2 cellular contexts compared by ENCODE assay signal in the genomic region with DNA sequence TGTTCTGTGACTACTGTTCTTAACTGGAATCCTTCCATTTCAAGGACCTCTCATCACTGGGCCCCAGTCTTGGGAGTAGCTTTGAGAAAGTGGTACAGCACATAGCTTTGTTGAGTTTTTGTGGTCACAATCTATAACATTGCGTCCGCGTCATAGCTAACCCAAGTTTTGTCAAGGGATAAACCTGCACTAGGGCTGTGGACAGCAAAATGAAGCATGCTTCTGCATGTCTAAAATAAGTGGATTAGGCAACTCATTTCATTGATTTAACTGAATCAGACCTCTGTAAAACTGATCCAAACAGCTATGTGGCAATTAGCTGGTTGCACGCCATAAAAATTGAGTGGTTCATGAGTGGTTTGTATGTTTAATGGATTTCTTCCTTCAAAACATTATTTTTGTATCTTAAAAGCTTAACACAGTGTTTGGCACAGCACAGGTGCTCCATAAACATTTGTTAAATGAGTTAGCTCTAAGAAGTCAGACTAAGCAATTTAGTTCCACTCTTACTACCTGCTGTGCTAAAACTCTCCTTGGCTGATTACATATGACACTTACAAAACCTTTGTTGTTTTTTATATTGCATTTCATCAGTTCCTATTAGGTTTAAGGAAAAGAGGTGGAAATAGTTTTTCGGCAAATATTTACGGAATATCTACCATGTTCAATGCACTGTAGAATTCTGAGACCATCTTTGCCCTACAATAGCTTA.
TF ChIP-seq lines count a peak whose summit lies in the region.

No MANE protein-coding gene starts in this region.

TF ChIP-seq in liver, 16 proteins besides CTCF, POLR2A, EP300 and RAD21 (continued from another document):
- TF ChIP-seq HNF4A (conservative IDR thresholded peaks at IDR 0.05) (peak; percentile 45 to 50), SP1 (IDR thresholded peaks at IDR 0.05) (no peak), HNF4G (IDR thresholded peaks at IDR 0.05) (no peak)
- TF ChIP-seq, protein P1, sequence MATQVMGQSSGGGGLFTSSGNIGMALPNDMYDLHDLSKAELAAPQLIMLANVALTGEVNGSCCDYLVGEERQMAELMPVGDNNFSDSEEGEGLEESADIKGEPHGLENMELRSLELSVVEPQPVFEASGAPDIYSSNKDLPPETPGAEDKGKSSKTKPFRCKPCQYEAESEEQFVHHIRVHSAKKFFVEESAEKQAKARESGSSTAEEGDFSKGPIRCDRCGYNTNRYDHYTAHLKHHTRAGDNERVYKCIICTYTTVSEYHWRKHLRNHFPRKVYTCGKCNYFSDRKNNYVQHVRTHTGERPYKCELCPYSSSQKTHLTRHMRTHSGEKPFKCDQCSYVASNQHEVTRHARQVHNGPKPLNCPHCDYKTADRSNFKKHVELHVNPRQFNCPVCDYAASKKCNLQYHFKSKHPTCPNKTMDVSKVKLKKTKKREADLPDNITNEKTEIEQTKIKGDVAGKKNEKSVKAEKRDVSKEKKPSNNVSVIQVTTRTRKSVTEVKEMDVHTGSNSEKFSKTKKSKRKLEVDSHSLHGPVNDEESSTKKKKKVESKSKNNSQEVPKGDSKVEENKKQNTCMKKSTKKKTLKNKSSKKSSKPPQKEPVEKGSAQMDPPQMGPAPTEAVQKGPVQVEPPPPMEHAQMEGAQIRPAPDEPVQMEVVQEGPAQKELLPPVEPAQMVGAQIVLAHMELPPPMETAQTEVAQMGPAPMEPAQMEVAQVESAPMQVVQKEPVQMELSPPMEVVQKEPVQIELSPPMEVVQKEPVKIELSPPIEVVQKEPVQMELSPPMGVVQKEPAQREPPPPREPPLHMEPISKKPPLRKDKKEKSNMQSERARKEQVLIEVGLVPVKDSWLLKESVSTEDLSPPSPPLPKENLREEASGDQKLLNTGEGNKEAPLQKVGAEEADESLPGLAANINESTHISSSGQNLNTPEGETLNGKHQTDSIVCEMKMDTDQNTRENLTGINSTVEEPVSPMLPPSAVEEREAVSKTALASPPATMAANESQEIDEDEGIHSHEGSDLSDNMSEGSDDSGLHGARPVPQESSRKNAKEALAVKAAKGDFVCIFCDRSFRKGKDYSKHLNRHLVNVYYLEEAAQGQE (IDR thresholded peaks at IDR 0.05), result peak; percentile 96
- TF ChIP-seq, protein P2, sequence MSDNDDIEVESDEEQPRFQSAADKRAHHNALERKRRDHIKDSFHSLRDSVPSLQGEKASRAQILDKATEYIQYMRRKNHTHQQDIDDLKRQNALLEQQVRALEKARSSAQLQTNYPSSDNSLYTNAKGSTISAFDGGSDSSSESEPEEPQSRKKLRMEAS (IDR thresholded peaks at IDR 0.05), result peak; percentile 47

TF ChIP-seq in HepG2, 621 proteins besides CTCF, POLR2A, EP300 and RAD21 (continued from another document):
- TF ChIP-seq TEAD3 (CRISPR knock-in tag; optimal IDR thresholded peaks at IDR 0.05; ENCODE audit: borderline replicate concordance), result no peak
- TF ChIP-seq ZXDC (CRISPR knock-in tag; IDR thresholded peaks at IDR 0.05), result no peak
- TF ChIP-seq ETV5 (CRISPR knock-in tag; IDR thresholded peaks at IDR 0.05; ENCODE audit: borderline replicate concordance), result no peak
- no peak for TF ChIP-seq ZNF441 (CRISPR knock-in tag; IDR thresholded peaks at IDR 0.05; ENCODE audit: borderline replicate concordance)
- TF ChIP-seq ZNF30 (CRISPR knock-in tag; IDR thresholded peaks at IDR 0.05), result no peak
- no peak for TF ChIP-seq ZNF12 (CRISPR knock-in tag; IDR thresholded peaks at IDR 0.05)
- no peak for TF ChIP-seq HOXA7 (CRISPR knock-in tag; IDR thresholded peaks at IDR 0.05)
- TF ChIP-seq THYN1 (CRISPR knock-in tag; IDR thresholded peaks at IDR 0.05; ENCODE audit: borderline replicate concordance, low read depth), result no peak
- no peak for TF ChIP-seq TMF1 (CRISPR knock-in tag; IDR thresholded peaks at IDR 0.05; ENCODE audit: low read depth)
- TF ChIP-seq KDM4B (CRISPR knock-in tag; IDR thresholded peaks at IDR 0.05), result no peak
- no peak for TF ChIP-seq MAFF (IDR thresholded peaks at IDR 0.05; ENCODE audit: low read depth, low read length)
- TF ChIP-seq, protein P3, sequence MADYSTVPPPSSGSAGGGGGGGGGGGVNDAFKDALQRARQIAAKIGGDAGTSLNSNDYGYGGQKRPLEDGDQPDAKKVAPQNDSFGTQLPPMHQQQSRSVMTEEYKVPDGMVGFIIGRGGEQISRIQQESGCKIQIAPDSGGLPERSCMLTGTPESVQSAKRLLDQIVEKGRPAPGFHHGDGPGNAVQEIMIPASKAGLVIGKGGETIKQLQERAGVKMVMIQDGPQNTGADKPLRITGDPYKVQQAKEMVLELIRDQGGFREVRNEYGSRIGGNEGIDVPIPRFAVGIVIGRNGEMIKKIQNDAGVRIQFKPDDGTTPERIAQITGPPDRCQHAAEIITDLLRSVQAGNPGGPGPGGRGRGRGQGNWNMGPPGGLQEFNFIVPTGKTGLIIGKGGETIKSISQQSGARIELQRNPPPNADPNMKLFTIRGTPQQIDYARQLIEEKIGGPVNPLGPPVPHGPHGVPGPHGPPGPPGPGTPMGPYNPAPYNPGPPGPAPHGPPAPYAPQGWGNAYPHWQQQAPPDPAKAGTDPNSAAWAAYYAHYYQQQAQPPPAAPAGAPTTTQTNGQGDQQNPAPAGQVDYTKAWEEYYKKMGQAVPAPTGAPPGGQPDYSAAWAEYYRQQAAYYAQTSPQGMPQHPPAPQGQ (CRISPR knock-in tag; IDR thresholded peaks at IDR 0.05; ENCODE audit: borderline replicate concordance), result no peak
- no peak for TF ChIP-seq RAD51 (IDR thresholded peaks at IDR 0.05; ENCODE audit: borderline replicate concordance)
- TF ChIP-seq ZNF615 (CRISPR knock-in tag; IDR thresholded peaks at IDR 0.05; ENCODE audit: borderline replicate concordance), result no peak
- no peak for TF ChIP-seq JUND (CRISPR knock-in tag; IDR thresholded peaks at IDR 0.05)
- no peak for TF ChIP-seq HNRNPUL1 (IDR thresholded peaks at IDR 0.05; ENCODE audit: low read depth, low read length)
- TF ChIP-seq, protein P4, sequence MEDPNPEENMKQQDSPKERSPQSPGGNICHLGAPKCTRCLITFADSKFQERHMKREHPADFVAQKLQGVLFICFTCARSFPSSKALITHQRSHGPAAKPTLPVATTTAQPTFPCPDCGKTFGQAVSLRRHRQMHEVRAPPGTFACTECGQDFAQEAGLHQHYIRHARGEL (CRISPR knock-in tag; IDR thresholded peaks at IDR 0.05), result no peak
